8 cellular contexts compared by ENCODE assay signal in genomic region chr11:85810871-85811611, GRCh38. TPM values are rescaled to one million over a fixed set of nuclear protein-coding genes. Genes with fewer than 3 reads are reported as not detected.
DNase-seq lines count a peak whose midpoint lies in the region; ATAC-seq and TF ChIP-seq lines count a peak whose summit lies in the region.

SYTL2 (minus strand) TSS chr11:85811141; CDS start chr11:85757725, 53,416 bp downstream.

- WGBS in gastroesophageal sphincter (ENCODE audit: low coverage in 1 of 2), 2 donors = 0 to 3% methylated on average over 12 to 14 of the region's 72 CpGs

- H3K9me3 ChIP-seq in CD8-positive, alpha-beta memory T cell (ENCODE audit: low read length) = no peaks in the 10 kb centered on the region
- no peaks in the 10 kb centered on the region for H3K9me3 ChIP-seq in RWPE2 (ENCODE audit: severe bottlenecking)
- no peaks in the 10 kb centered on the region for H3K9me3 ChIP-seq in gastroesophageal sphincter
- no peaks in the 10 kb centered on the region for H3K9me3 ChIP-seq in neuron (ENCODE audit: low read length)
- no peaks in the 10 kb centered on the region for H3K9me3 ChIP-seq in stomach smooth muscle (ENCODE audit: control insufficient read depth in 2 of 2, low read length in 2 of 2)

- POLR2A ChIA-PET in CD8-positive, alpha-beta memory T cell (lab: Charles Lee) = interaction anchor here (0.7 to 1.1 kb wide), 5 partner anchors 13 to 163 kb away, joined by 3 to 5 read pairs (median 3); partner anchors contain the start of gene TMEM126A

- peak within 1 kb of the TSS; percentile 93 for H2AFZ ChIP-seq in neuron (ENCODE audit: low read depth, low read length)

- H3K4me3 Mint-ChIP-seq in CD8-positive, alpha-beta memory T cell = peak within 1 kb of the TSS; percentile 93 to 97 (median 94)

- TF ChIP-seq CTCF in RWPE2 (IDR thresholded peaks at IDR 0.05; ENCODE audit: poor library complexity, severe bottlenecking) = peak; percentile 22
- peak in 2 of 4 experiments; percentile 17 to 31 for TF ChIP-seq CTCF in gastroesophageal sphincter (IDR thresholded peaks at IDR 0.05)

- H3K27ac Mint-ChIP-seq in CD8-positive, alpha-beta memory T cell = peak within 1 kb of the TSS; percentile 86 to 98 (median 96)

- H3K9me3 Mint-ChIP-seq in CD8-positive, alpha-beta memory T cell = no peaks in the 10 kb centered on the region

- ATAC-seq in GM19455 (IDR thresholded peaks at IDR 0.05; ENCODE audit: unreplicated experiment) = peak; percentile 79
- ATAC-seq in HG03571 (IDR thresholded peaks at IDR 0.05; ENCODE audit: unreplicated experiment) = peak; percentile 76
- ATAC-seq in RWPE2 (ENCODE audit: low read depth) = peak; percentile 74
- peak; percentile 96 for ATAC-seq in gastroesophageal sphincter

- peak; percentile 73 to 83 (median 78) for DNase-seq in CD8-positive, alpha-beta memory T cell
- DNase-seq in RWPE2 (ENCODE audit: low spot score) = peak; percentile 51
- peak; percentile 58 for DNase-seq in activated gamma-delta T cell treated with anti-CD3 and anti-CD28 coated beads, Interleukin-2, amount 50 U/mL, for 16 hours (ENCODE audit: low read depth)

- TF ChIP-seq POLR2A in gastroesophageal sphincter (IDR thresholded peaks at IDR 0.05) = peak; percentile 33 to 59

- peak within 1 kb of the TSS; percentile 77 for H3K4me3 ChIP-seq in CD8-positive, alpha-beta memory T cell (ENCODE audit: low read length)
- H3K4me3 ChIP-seq in RWPE2 (ENCODE audit: severe bottlenecking) (peak within 1 kb of the TSS; percentile 31), gastroesophageal sphincter (peak within 1 kb of the TSS; percentile 61 to 67), neuron (ENCODE audit: low read length) (peak within 1 kb of the TSS; percentile 49), stomach smooth muscle (ENCODE audit: low read length in 2 of 2) (peak within 1 kb of the TSS; percentile 79 to 93)

- H3K27me3 ChIP-seq in CD8-positive, alpha-beta memory T cell (ENCODE audit: insufficient read depth, low read length, poor library complexity, severe bottlenecking) = no peaks in the 10 kb centered on the region
- H3K27me3 ChIP-seq in RWPE2 (ENCODE audit: insufficient read depth, poor library complexity, severe bottlenecking) (no peaks in the 10 kb centered on the region), gastroesophageal sphincter (no peaks in the 10 kb centered on the region), neuron (ENCODE audit: insufficient read depth, low read length) (peaks cover 28% of the 10 kb centered on the region), stomach smooth muscle (ENCODE audit: control insufficient read depth in 1 of 2, insufficient read depth in 2 of 2, low read length in 2 of 2) (no peaks in the 10 kb centered on the region)

- H3K4me1 ChIP-seq in CD8-positive, alpha-beta memory T cell (ENCODE audit: insufficient read depth, low read length) = peaks cover 26% of the 10 kb centered on the region
- H3K4me1 ChIP-seq in RWPE2 (ENCODE audit: insufficient read depth, poor library complexity, severe bottlenecking) (peaks cover 27% of the 10 kb centered on the region), gastroesophageal sphincter (peaks cover 0 to 17% (median 5%) of the 10 kb centered on the region in 3 donors), neuron (ENCODE audit: insufficient read depth, low read length) (peaks cover 8% of the 10 kb centered on the region), stomach smooth muscle (ENCODE audit: control insufficient read depth, insufficient read depth, low read length) (peaks cover 12% of the 10 kb centered on the region)

- peaks cover 0 to 1% of the 10 kb centered on the region in 2 donors for H3K27me3 Mint-ChIP-seq in CD8-positive, alpha-beta memory T cell

- H3K4me1 Mint-ChIP-seq in CD8-positive, alpha-beta memory T cell = peaks cover 47 to 64% (median 62%) of the 10 kb centered on the region in 3 donors

- CTCF ChIA-PET in CD8-positive, alpha-beta memory T cell (lab: Charles Lee) = interaction anchor here (0.7 to 2.5 kb wide), 10 partner anchors 11 to 118 kb away, joined by 3 to 11 read pairs (median 5); partner anchors contain the start of gene CCDC83

- peak within 1 kb of the TSS; percentile 69 to 72 for H3K9ac ChIP-seq in stomach smooth muscle (ENCODE audit: low read length in 2 of 2)

- peak within 1 kb of the TSS; percentile 51 for H3K27ac ChIP-seq in CD8-positive, alpha-beta memory T cell (ENCODE audit: low read depth, low read length)
- H3K27ac ChIP-seq in RWPE2 (ENCODE audit: poor library complexity, severe bottlenecking) (no peak within 1 kb of the TSS), gastroesophageal sphincter (peak within 1 kb of the TSS in 3 of 4 donors; percentile 16 to 64 (median 18)), stomach smooth muscle (ENCODE audit: low read length) (no peak within 1 kb of the TSS)

- peaks cover 0 to 7% (median 2%) of the 10 kb centered on the region in 3 donors for H3K36me3 Mint-ChIP-seq in CD8-positive, alpha-beta memory T cell

- no peak for TF ChIP-seq EP300 in gastroesophageal sphincter (IDR thresholded peaks at IDR 0.05)

- no peaks in the 10 kb centered on the region for H3K36me3 ChIP-seq in CD8-positive, alpha-beta memory T cell (ENCODE audit: insufficient read depth, low read length)
- H3K36me3 ChIP-seq in RWPE2 (ENCODE audit: low read depth) (no peaks in the 10 kb centered on the region), gastroesophageal sphincter (no peaks in the 10 kb centered on the region), neuron (ENCODE audit: insufficient read depth, low read length) (no peaks in the 10 kb centered on the region), stomach smooth muscle (ENCODE audit: control insufficient read depth in 2 of 2, insufficient read depth in 2 of 2, low read length in 2 of 2) (no peaks in the 10 kb centered on the region)

RNA-seq across cellular contexts. Expression of gene SYTL2, which starts in this region (rescaled TPM):
- 10 to 100 TPM; 12.4 to 13.2 TPM for total RNA-seq in CD8-positive, alpha-beta memory T cell
- 52.3 TPM for polyA plus RNA-seq in CD8-positive, alpha-beta memory T cell
- 10 to 100 TPM in 2 of 4 donors, 1 to 10 TPM in 2; 4.7 to 23.6 (median 8.4) TPM for total RNA-seq in gastroesophageal sphincter

Comparison
In these comparisons a context has a peak if more than half of its experiments do, and no peak if none do; other contexts are left out.
1. H3K27ac ChIP-seq: peak in CD8-positive, alpha-beta memory T cell (single experiment) and gastroesophageal sphincter (3 of 4); none in RWPE2 (single experiment) and stomach smooth muscle (single experiment).
2. H3K4me3 ChIP-seq: peak in every context shown above with its lines; median percentile 86 in stomach smooth muscle; 77 in CD8-positive, alpha-beta memory T cell; 64 in gastroesophageal sphincter; 49 in neuron; 31 in RWPE2.
3. Peak in every context shown above with its lines, with median percentiles within 50 percentile points of each other: DNase-seq and ATAC-seq.